ENCODE assay signal across 20 cellular contexts in the genomic region with DNA sequence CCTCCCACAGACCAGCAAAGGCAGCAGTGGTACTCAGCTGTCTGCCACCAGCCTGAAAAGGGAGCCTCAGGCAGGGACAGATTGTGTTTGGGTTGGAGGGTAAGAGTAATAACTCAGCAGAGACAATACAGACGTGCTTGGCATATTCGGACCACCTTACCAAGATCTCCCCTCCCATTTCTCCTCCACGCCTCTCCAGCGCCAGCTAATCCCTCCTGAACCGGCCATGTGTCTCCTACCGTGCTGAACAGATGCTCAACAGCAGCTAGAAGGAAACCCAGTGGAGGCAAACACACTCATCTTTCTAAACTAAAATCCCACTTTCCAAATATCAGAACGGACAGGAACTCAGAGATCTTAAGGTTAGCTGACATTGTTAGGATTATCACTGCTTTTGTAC.
A peak's percentile ranks its signal among the peaks of the same experiment; 100 is the strongest.
DNase-seq lines count a peak whose midpoint lies in the region; ATAC-seq lines count a peak whose summit lies in the region.
"Had no signal": no experiment of that assay in that cellular context is flagged by ENCODE, and none has a peak within 500 bp of the region (broad histone marks: within the 10 kb centered on the region; RNA-seq: fewer than 3 reads in every experiment).

No MANE protein-coding gene starts in this region.

- ATAC-seq in left ventricle myocardium superior (no peak), GM21381 (IDR thresholded peaks at IDR 0.05; ENCODE audit: unreplicated experiment) (no peak)
- ATAC-seq: HepG2, PC-3 had no signal

- DNase-seq in NCI-H1694 treated with DMSO at 0.1 percent for 48 hours (lab: John Stamatoyannopoulos, UW) (peak; percentile 84), NCI-H446 (lab: John Stamatoyannopoulos, UW) (peak; percentile 30 to 69), NCI-H82 treated with DMSO at 0.1 percent for 48 hours (lab: John Stamatoyannopoulos, UW; ENCODE audit: unreplicated experiment) (peak; percentile 83), left ventricle myocardium superior (no peak), posterior cingulate gyrus (no peak), LoVo (ENCODE audit: low spot score) (no peak)
- DNase-seq: CD4-positive, alpha-beta memory T cell; COR-L47; DMS79 treated with DMSO at 0.1 percent for 48 hours; H9; Karpas-422; NCI-H1105; NCI-H1436 treated with DMSO at 0.1 percent for 48 hours; NCI-H2029; NK-92 treated with Interleukin-12 subunit alpha and Interleukin-12 subunit beta, amount 100 ng/mL, for 24 hours; PC-3; SK-N-SH; T-helper 2 cell had no signal

- intact Hi-C loops in left ventricle myocardium superior (cut with micrococcal nuclease) = no loop called here
- intact Hi-C loops in posterior cingulate gyrus (cut with DNase I) = no loop called here

Comparison
In these comparisons a context has a peak if more than half of its experiments do, and no peak if none do; other contexts are left out.
1. DNase-seq: peak in NCI-H1694 treated with DMSO at 0.1 percent for 48 hours (single experiment), NCI-H446 (2 of 2) and NCI-H82 treated with DMSO at 0.1 percent for 48 hours (single experiment); none in left ventricle myocardium superior (single experiment), posterior cingulate gyrus (0 of 10) and LoVo (single experiment).